Comparison of ENCODE assay signal across 27 cellular contexts in genomic region chr17:82394296-82394695, GRCh38. TPM values are rescaled to one million over a fixed set of nuclear protein-coding genes. Genes with fewer than 3 reads are reported as not detected.
"Had no signal": no experiment of that assay in that cellular context is flagged by ENCODE, and none has a peak within 500 bp of the region (broad histone marks: within the 10 kb centered on the region; RNA-seq: fewer than 3 reads in every experiment).

No MANE protein-coding gene starts in this region.

- H3K27me3 Mint-ChIP-seq: activated B cell treated with CpG ODN at 0.5 μM for 24 hours; activated CD4-positive, alpha-beta memory T cell treated with anti-CD3 and anti-CD28 coated beads for 36 hours; activated CD4-positive, alpha-beta T cell treated with anti-CD3 and anti-CD28 coated beads, Interleukin-2, amount 10 ng/mL, durations not matched to agents 7 days and 5 days; activated naive CD4-positive, alpha-beta T cell treated with anti-CD3 and anti-CD28 coated beads, Interleukin-2, amount 10 ng/mL, durations not matched to agents 7 days and 5 days; activated naive CD8-positive, alpha-beta T cell treated with anti-CD3 and anti-CD28 coated beads for 36 hours; T-cell had no signal

- H3K27me3 ChIP-seq: brain microvascular endothelial cell, cardiac muscle cell had no signal

- H3K9me3 Mint-ChIP-seq: activated B cell treated with CpG ODN at 0.5 μM for 24 hours; activated CD4-positive, alpha-beta memory T cell treated with anti-CD3 and anti-CD28 coated beads for 36 hours; activated CD4-positive, alpha-beta T cell treated with anti-CD3 and anti-CD28 coated beads, Interleukin-2, amount 10 ng/mL, durations not matched to agents 7 days and 5 days; activated naive CD4-positive, alpha-beta T cell treated with anti-CD3 and anti-CD28 coated beads, Interleukin-2, amount 10 ng/mL, durations not matched to agents 7 days and 5 days; activated naive CD8-positive, alpha-beta T cell treated with anti-CD3 and anti-CD28 coated beads for 36 hours; activated T-cell treated with anti-CD3 and anti-CD28 coated beads, Interleukin-2, amount 50 U/mL, for 72 hours; activated T-helper 2 cell treated with anti-CD3 and anti-CD28 coated beads, Interferon-gamma antibody, Interleukin-2, Interleukin-4, amounts not matched to agents 10 μg/mL and 5 μg/mL and 100 μg/mL, durations not matched to agents 14 hours and 24 hours and 36 hours; T-cell had no signal

- H3K4me3 ChIP-seq: cardiac muscle cell, SK-N-MC had no signal

- H3K4me3 Mint-ChIP-seq: activated B cell treated with CpG ODN at 0.5 μM for 24 hours; activated CD4-positive, alpha-beta memory T cell treated with anti-CD3 and anti-CD28 coated beads for 36 hours; activated CD4-positive, alpha-beta T cell treated with anti-CD3 and anti-CD28 coated beads, Interleukin-2, amount 10 ng/mL, durations not matched to agents 7 days and 5 days; activated naive CD4-positive, alpha-beta T cell treated with anti-CD3 and anti-CD28 coated beads, Interleukin-2, amount 10 ng/mL, durations not matched to agents 7 days and 5 days; activated naive CD8-positive, alpha-beta T cell treated with anti-CD3 and anti-CD28 coated beads for 36 hours; activated T-cell treated with anti-CD3 and anti-CD28 coated beads, Interleukin-2, amount 50 U/mL, for 72 hours; T-cell had no signal

- H3K4me1 Mint-ChIP-seq: activated B cell treated with CpG ODN at 0.5 μM for 24 hours; activated naive CD4-positive, alpha-beta T cell treated with anti-CD3 and anti-CD28 coated beads, Interleukin-2, amount 10 ng/mL, durations not matched to agents 7 days and 5 days; activated naive CD8-positive, alpha-beta T cell treated with anti-CD3 and anti-CD28 coated beads for 36 hours; T-cell had no signal

- H3K27ac Mint-ChIP-seq: activated B cell treated with CpG ODN at 0.5 μM for 24 hours; activated CD4-positive, alpha-beta memory T cell treated with anti-CD3 and anti-CD28 coated beads for 36 hours; activated naive CD4-positive, alpha-beta T cell treated with anti-CD3 and anti-CD28 coated beads, Interleukin-2, amount 10 ng/mL, durations not matched to agents 7 days and 5 days; activated naive CD8-positive, alpha-beta T cell treated with anti-CD3 and anti-CD28 coated beads for 36 hours; activated T-cell treated with anti-CD3 and anti-CD28 coated beads, Interleukin-2, amount 50 U/mL, for 72 hours; activated T-helper 2 cell treated with anti-CD3 and anti-CD28 coated beads, Interferon-gamma antibody, Interleukin-2, Interleukin-4, amounts not matched to agents 10 μg/mL and 5 μg/mL and 100 μg/mL, durations not matched to agents 14 hours and 24 hours and 36 hours; T-cell had no signal

- H3K9ac ChIP-seq: KMS-11 had no signal

- DNase-seq: activated B cell treated with CpG ODN at 0.5 μM for 24 hours; activated CD4-positive, alpha-beta memory T cell treated with anti-CD3 and anti-CD28 coated beads for 36 hours; activated CD4-positive, alpha-beta T cell treated with anti-CD3 and anti-CD28 coated beads for 1 hour; activated CD4-positive, alpha-beta T cell treated with anti-CD3 and anti-CD28 coated beads, Interleukin-2, amount 10 ng/mL, durations not matched to agents 7 days and 5 days; activated CD8-positive, alpha-beta memory T cell treated with anti-CD3 and anti-CD28 coated beads for 24 hours; activated gamma-delta T cell treated with Interleukin-2 at 50 U/mL for 16 hours; activated naive CD4-positive, alpha-beta T cell treated with anti-CD3 and anti-CD28 coated beads, Interleukin-2, amount 10 ng/mL, durations not matched to agents 7 days and 5 days; activated naive CD8-positive, alpha-beta T cell treated with anti-CD3 and anti-CD28 coated beads for 36 hours; activated T-cell treated with anti-CD3 and anti-CD28 coated beads for 4 hours; activated T-cell treated with anti-CD3 and anti-CD28 coated beads, Interleukin-2, amount 50 U/mL, for 72 hours; brain microvascular endothelial cell; NCI-H1092; NCI-H1417; NCI-H1930; NCI-H345; NCI-H510A; NCI-H526 treated with DMSO at 0.1 percent for 48 hours; NCI-H82; T-cell; T-helper 2 cell; T1000 had no signal

- H3K36me3 Mint-ChIP-seq: activated CD4-positive, alpha-beta memory T cell treated with anti-CD3 and anti-CD28 coated beads for 36 hours; activated naive CD8-positive, alpha-beta T cell treated with anti-CD3 and anti-CD28 coated beads for 36 hours had no signal

- H3K4me2 ChIP-seq: KMS-11 had no signal

- H3K36me3 ChIP-seq: brain microvascular endothelial cell, cardiac muscle cell had no signal

- H3K27ac ChIP-seq: brain microvascular endothelial cell, cardiac muscle cell, KMS-11, SK-N-MC had no signal

RNA-seq across cellular contexts. Expression of gene UTS2R, which starts 22.7 kb away (rescaled TPM):
- total RNA-seq: activated B cell treated with CpG ODN at 0.5 μM for 24 hours; activated CD4-positive, alpha-beta memory T cell treated with anti-CD3 and anti-CD28 coated beads for 36 hours; activated CD4-positive, alpha-beta T cell treated with anti-CD3 and anti-CD28 coated beads, Interleukin-2, amount 10 ng/mL, durations not matched to agents 7 days and 5 days; activated naive CD8-positive, alpha-beta T cell treated with anti-CD3 and anti-CD28 coated beads for 36 hours; activated T-helper 2 cell treated with anti-CD3 and anti-CD28 coated beads, Interferon-gamma antibody, Interleukin-2, Interleukin-4, amounts not matched to agents 10 μg/mL and 5 μg/mL and 100 μg/mL, durations not matched to agents 14 hours and 24 hours and 36 hours; MCF 10A; RPMI7951; T-cell had no signal

RNA-seq across cellular contexts. Expression of gene TEX19, which starts 35.2 kb away (rescaled TPM):
- total RNA-seq: activated B cell treated with CpG ODN at 0.5 μM for 24 hours; activated CD4-positive, alpha-beta memory T cell treated with anti-CD3 and anti-CD28 coated beads for 36 hours; activated T-helper 2 cell treated with anti-CD3 and anti-CD28 coated beads, Interferon-gamma antibody, Interleukin-2, Interleukin-4, amounts not matched to agents 10 μg/mL and 5 μg/mL and 100 μg/mL, durations not matched to agents 14 hours and 24 hours and 36 hours; MCF 10A; T-cell had no signal
